ENCODE assay signal across 3 cellular contexts in genomic region chr16:19285431-19285830, GRCh38.
A peak's percentile ranks its signal among the peaks of the same experiment; 100 is the strongest.
TF ChIP-seq lines count a peak whose summit lies in the region.

CLEC19A (plus strand) TSS chr16:19285731; CDS start chr16:19285852, 121 bp downstream.

TF ChIP-seq in A549, 52 proteins besides CTCF, POLR2A, EP300 and RAD21:
- no peak for TF ChIP-seq ATOH8 (CRISPR knock-in tag; IDR thresholded peaks at IDR 0.05; ENCODE audit: low read depth)
- TF ChIP-seq FOXS1 (CRISPR knock-in tag; IDR thresholded peaks at IDR 0.05): no peak
- no peak for TF ChIP-seq NR3C1 (IDR thresholded peaks at IDR 0.05)
- TF ChIP-seq RNF2 (IDR thresholded peaks at IDR 0.05; ENCODE audit: borderline replicate concordance, low read depth): no peak
- no peak for TF ChIP-seq HOXB5 (CRISPR knock-in tag; IDR thresholded peaks at IDR 0.05)
- TF ChIP-seq SMC3 (IDR thresholded peaks at IDR 0.05): no peak
- no peak for TF ChIP-seq NFE2L2 (conservative IDR thresholded peaks at IDR 0.05; ENCODE audit: low read length)

TF ChIP-seq in K562, 482 proteins besides CTCF, POLR2A, EP300 and RAD21:
- TF ChIP-seq ZNF184 (CRISPR knock-in tag; IDR thresholded peaks at IDR 0.05) (no peak), ZNF444 (CRISPR knock-in tag; IDR thresholded peaks at IDR 0.05) (no peak), RBM25 (IDR thresholded peaks at IDR 0.05; ENCODE audit: low read depth, low read length, severe bottlenecking) (peak; percentile 8), KLF1 (tag; IDR thresholded peaks at IDR 0.05) (no peak)
- TF ChIP-seq, protein P1, sequence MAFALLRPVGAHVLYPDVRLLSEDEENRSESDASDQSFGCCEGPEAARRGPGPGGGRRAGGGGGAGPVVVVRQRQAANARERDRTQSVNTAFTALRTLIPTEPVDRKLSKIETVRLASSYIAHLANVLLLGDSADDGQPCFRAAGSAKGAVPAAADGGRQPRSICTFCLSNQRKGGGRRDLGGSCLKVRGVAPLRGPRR (CRISPR knock-in tag; IDR thresholded peaks at IDR 0.05): no peak

TF ChIP-seq in H1, 55 proteins besides CTCF, POLR2A, EP300 and RAD21:
- TF ChIP-seq CEBPB (IDR thresholded peaks at IDR 0.05; ENCODE audit: low read depth, low read length) (no peak), PHF8 (conservative IDR thresholded peaks at IDR 0.05; ENCODE audit: low read depth, low read length) (no peak), E2F6 (IDR thresholded peaks at IDR 0.05) (no peak)
